ENCODE assay signal across 8 cellular contexts in the genomic region with DNA sequence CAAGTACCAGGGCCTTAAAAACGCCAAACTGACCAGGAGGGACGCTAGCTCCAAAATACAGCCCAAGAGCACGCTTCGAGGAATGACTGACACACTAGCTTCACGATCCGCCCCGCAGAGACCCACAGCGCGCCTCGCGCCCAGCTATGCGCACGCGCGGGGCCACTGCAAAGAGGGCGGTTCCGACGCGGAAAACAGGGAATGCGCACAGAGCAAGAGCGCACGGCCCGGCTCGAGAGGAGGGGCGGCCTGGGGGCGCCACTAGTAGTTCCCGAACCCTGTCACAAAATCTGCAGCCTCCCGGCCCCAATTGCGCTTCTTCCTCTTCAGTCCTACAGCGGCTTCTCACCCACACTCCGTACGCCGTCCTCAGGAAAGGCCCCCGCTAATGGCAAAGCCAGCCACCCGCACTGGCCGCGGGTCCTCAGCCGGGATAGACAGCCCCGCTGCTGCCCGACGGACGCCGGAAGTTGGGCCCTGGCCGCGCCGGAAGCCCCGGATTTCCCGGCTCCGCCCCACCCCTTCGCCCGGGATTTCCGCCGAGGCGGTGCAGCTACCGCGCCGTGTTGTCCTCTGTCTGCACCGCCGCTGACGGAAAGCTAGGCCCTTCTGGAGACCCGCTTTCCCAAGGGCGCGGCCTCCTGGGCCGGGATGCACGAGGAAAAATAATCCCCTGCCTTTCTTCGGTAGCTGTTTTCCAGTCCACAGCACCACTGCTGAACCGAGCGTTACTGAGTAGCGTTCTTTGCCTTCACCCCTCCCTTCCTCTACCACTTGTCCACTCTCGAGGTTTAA. TPM values are rescaled to one million over a fixed set of nuclear protein-coding genes. Genes with fewer than 3 reads are reported as not detected.
DNase-seq lines count a peak whose midpoint lies in the region; ATAC-seq and TF ChIP-seq lines count a peak whose summit lies in the region.

A gene with protein sequence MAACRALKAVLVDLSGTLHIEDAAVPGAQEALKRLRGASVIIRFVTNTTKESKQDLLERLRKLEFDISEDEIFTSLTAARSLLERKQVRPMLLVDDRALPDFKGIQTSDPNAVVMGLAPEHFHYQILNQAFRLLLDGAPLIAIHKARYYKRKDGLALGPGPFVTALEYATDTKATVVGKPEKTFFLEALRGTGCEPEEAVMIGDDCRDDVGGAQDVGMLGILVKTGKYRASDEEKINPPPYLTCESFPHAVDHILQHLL (minus strand): TSS at position 472 of the 795 bp plus-strand sequence. CDS start 14,061 bp downstream, outside the sequence.

- CTCF ChIA-PET in activated naive CD4-positive, alpha-beta T cell treated with anti-CD3 and anti-CD28 coated beads for 36 hours (lab: Charles Lee) = interaction anchor here (0.9 to 1.7 kb wide), 2 partner anchors 31 to 55 kb away, joined by 5 to 8 read pairs; no protein-coding TSS in a partner anchor

- no peak for TF ChIP-seq CTCF in gastroesophageal sphincter (IDR thresholded peaks at IDR 0.05)

- peaks cover 35% of the 10 kb centered on the region for H3K4me1 Mint-ChIP-seq in activated naive CD4-positive, alpha-beta T cell treated with anti-CD3 and anti-CD28 coated beads for 36 hours (ENCODE audit: low read depth)

- peak; percentile 76 to 91 for TF ChIP-seq POLR2A in gastroesophageal sphincter (IDR thresholded peaks at IDR 0.05)

- intact Hi-C loops in activated naive CD4-positive, alpha-beta T cell treated with anti-CD3 and anti-CD28 coated beads for 36 hours (cut with micrococcal nuclease) = loop anchor here (1.0 to 2.0 kb wide), 4 partner anchors 26 to 781 kb away; a partner anchor contains a TSS

- no peaks in the 10 kb centered on the region for H3K9me3 ChIP-seq in gastroesophageal sphincter

- peaks cover 0 to 37% (median 17%) of the 10 kb centered on the region in 3 donors for H3K4me1 ChIP-seq in gastroesophageal sphincter

- peak within 1 kb of the TSS; percentile 96 for H3K27ac Mint-ChIP-seq in activated naive CD4-positive, alpha-beta T cell treated with anti-CD3 and anti-CD28 coated beads for 36 hours

- no peak for TF ChIP-seq EP300 in gastroesophageal sphincter (IDR thresholded peaks at IDR 0.05)

- H3K36me3 Mint-ChIP-seq in activated naive CD4-positive, alpha-beta T cell treated with anti-CD3 and anti-CD28 coated beads for 36 hours (ENCODE audit: low read depth) = peaks cover 19% of the 10 kb centered on the region

- peak; percentile 96 for ATAC-seq in gastroesophageal sphincter

- H3K27me3 ChIP-seq in H7 (ENCODE audit: control insufficient read depth, insufficient read depth, low read length) = no peaks in the 10 kb centered on the region
- no peaks in the 10 kb centered on the region for H3K27me3 ChIP-seq in gastroesophageal sphincter

- DNase-seq in GDM1 (lab: John Stamatoyannopoulos, UW) (peak; percentile 81), H7 (peak; percentile 91), M059J (ENCODE audit: low read depth) (peak; percentile 77), SK-N-DZ (ENCODE audit: low spot score) (peak; percentile 73), nucleus accumbens (lab: John Stamatoyannopoulos, UW) (peak in 54 of 56 donors; percentile 44 to 91 (median 82)), superior temporal gyrus (ENCODE audit: extremely low spot score) (peak; percentile 82)
- DNase-seq in activated naive CD4-positive, alpha-beta T cell treated with anti-CD3 and anti-CD28 coated beads for 36 hours = peak; percentile 83

- 0 to 1% methylated on average over 11 to 23 of the region's 70 CpGs for WGBS in gastroesophageal sphincter (ENCODE audit: low coverage in 1 of 2), 2 donors

- H3K27me3 Mint-ChIP-seq in activated naive CD4-positive, alpha-beta T cell treated with anti-CD3 and anti-CD28 coated beads for 36 hours (ENCODE audit: low read depth) = no peaks in the 10 kb centered on the region

- H3K4me3 ChIP-seq in H7 (ENCODE audit: insufficient read depth, low read depth, low read length) (peak within 1 kb of the TSS; percentile 58), gastroesophageal sphincter (peak within 1 kb of the TSS; percentile 68 to 91)

- no peaks in the 10 kb centered on the region for H3K9me3 Mint-ChIP-seq in activated naive CD4-positive, alpha-beta T cell treated with anti-CD3 and anti-CD28 coated beads for 36 hours

- H3K4me3 Mint-ChIP-seq in activated naive CD4-positive, alpha-beta T cell treated with anti-CD3 and anti-CD28 coated beads for 36 hours = peak within 1 kb of the TSS; percentile 95

- H3K27ac ChIP-seq in gastroesophageal sphincter = peak within 1 kb of the TSS; percentile 84 to 96 (median 92)

- H3K36me3 ChIP-seq in H7 (replicated peaks; ENCODE audit: control insufficient read depth, insufficient read depth, low read length) = no peaks in the 10 kb centered on the region
- H3K36me3 ChIP-seq in gastroesophageal sphincter = peaks cover 0 to 20% of the 10 kb centered on the region in 2 donors

RNA-seq across cellular contexts. Expression of the gene that starts here (rescaled TPM):
- total RNA-seq in H7 (2014; rRNA removed; shearing (Covaris generic)) = 19.7 and 22.9 TPM in 2 replicates
- 15.5 and 21.3 TPM in 2 replicates for total RNA-seq in M059J (2014; rRNA removed; shearing (Covaris generic))
- 26.8 and 27.4 TPM in 2 replicates for polyA plus RNA-seq in SK-N-DZ (2014; cell fraction: cytosol; rRNA removed)
- 17.3 and 25.3 TPM in 2 replicates for polyA plus RNA-seq in SK-N-DZ (2014; cell fraction: nucleus; rRNA removed)
- total RNA-seq in activated naive CD4-positive, alpha-beta T cell treated with anti-CD3 and anti-CD28 coated beads for 36 hours = 10 to 100 TPM; 32.8 to 33.9 TPM
- 10 to 100 TPM; 18.9 to 29.3 (median 25.9) TPM for total RNA-seq in gastroesophageal sphincter

Comparison
In these comparisons a context has a peak if more than half of its experiments do, and no peak if none do; other contexts are left out.
1. Peak in every context shown above with its lines: DNase-seq, ATAC-seq, H3K4me3 ChIP-seq and H3K27ac ChIP-seq.